Comparison of ENCODE assay signal across 25 cellular contexts in genomic region chr7:50353894-50354595, GRCh38. TPM values are rescaled to one million over a fixed set of nuclear protein-coding genes. Genes with fewer than 3 reads are reported as not detected.
DNase-seq lines count a peak whose midpoint lies in the region; ATAC-seq, FAIRE-seq and TF ChIP-seq lines count a peak whose summit lies in the region.
"Had no signal": no experiment of that assay in that cellular context is flagged by ENCODE, and none has a peak within 500 bp of the region (broad histone marks: within the 10 kb centered on the region; RNA-seq: fewer than 3 reads in every experiment).

No MANE protein-coding gene starts in this region.

- H3K79me2 ChIP-seq in OCI-LY7 (ENCODE audit: insufficient read depth, low read depth, low read length) = peaks cover 38% of the 10 kb centered on the region

- no peak overlapping the region for H3K9ac ChIP-seq in neuronal stem cell (ENCODE audit: low read depth, low read length, poor library complexity)

- no peak overlapping the region for H3K14ac ChIP-seq in neuronal stem cell (ENCODE audit: low read length)

- H3K4me1 ChIP-seq in neuronal stem cell (ENCODE audit: control insufficient read depth in 2 of 2, insufficient read depth in 1 of 2, low read depth in 1 of 2, low read length in 2 of 2) (no peaks in the 10 kb centered on the region), OCI-LY7 (ENCODE audit: insufficient read depth, low read length, poor library complexity, severe bottlenecking) (peaks cover 40% of the 10 kb centered on the region)
- H3K4me1 ChIP-seq: adrenal gland, breast epithelium, prostate gland, vagina had no signal

- H3K9me3 Mint-ChIP-seq in activated CD4-positive, alpha-beta T cell treated with anti-CD3 and anti-CD28 coated beads, Interleukin-2, amount 10 ng/mL, durations not matched to agents 24 days and 14 days = no peaks in the 10 kb centered on the region
- no peaks in the 10 kb centered on the region for H3K9me3 Mint-ChIP-seq in activated T-helper 2 cell treated with anti-CD3 and anti-CD28 coated beads, Interferon-gamma antibody, Interleukin-2, Interleukin-4, amounts not matched to agents 10 μg/mL and 5 μg/mL and 100 μg/mL, durations not matched to agents 14 hours and 24 hours and 36 hours
- H3K9me3 Mint-ChIP-seq: nephron progenitor cell had no signal

- no peak overlapping the region for H3K4me2 ChIP-seq in neuronal stem cell (ENCODE audit: insufficient read depth, low read length, poor library complexity, severe bottlenecking)
- no peak overlapping the region for H3K4me2 ChIP-seq in OCI-LY7 (ENCODE audit: low read length)

- no peak overlapping the region for H4K8ac ChIP-seq in neuronal stem cell (ENCODE audit: low read depth, low read length)

- TF ChIP-seq CTCF in HL-60 (IDR thresholded peaks at IDR 0.05; ENCODE audit: insufficient read depth, low read length) = no peak
- no peak for TF ChIP-seq CTCF in OCI-LY7 (conservative IDR thresholded peaks at IDR 0.05; ENCODE audit: low read length)

- H3K9me3 ChIP-seq in neuronal stem cell (replicated peaks in 1 of 2; ENCODE audit: control insufficient read depth in 2 of 2, insufficient read depth in 1 of 2, low read depth in 1 of 2, low read length in 2 of 2) (no peaks in the 10 kb centered on the region), OCI-LY7 (ENCODE audit: low read length) (no peaks in the 10 kb centered on the region)
- H3K9me3 ChIP-seq: adrenal gland; BLaER1 treated with 17β-estradiol and CSF1 and Interleukin-3, amounts not matched to agents 10 nM and 100 nM; breast epithelium; prostate gland; vagina had no signal

- no peak for DNase-seq in activated CD4-positive, alpha-beta T cell treated with anti-CD3 and anti-CD28 coated beads, Interleukin-2, amount 10 ng/mL, durations not matched to agents 24 days and 14 days
- DNase-seq in activated CD4-positive, alpha-beta T cell treated with anti-CD3 and anti-CD28 coated beads, Interleukin-2, amount 50 U/mL, for 48 hours = no peak
- no peak for DNase-seq in HL-60 (ENCODE audit: low read depth in 1 of 2, low spot score in 1 of 2)
- DNase-seq in activated T-helper 2 cell treated with anti-CD3 and anti-CD28 coated beads, Interferon-gamma antibody, Interleukin-2, Interleukin-4, amounts not matched to agents 10 μg/mL and 5 μg/mL and 100 μg/mL, durations not matched to agents 14 hours and 24 hours and 36 hours (ENCODE audit: low spot score) = no peak
- DNase-seq in neuronal stem cell (ENCODE audit: low spot score) = no peak
- no peak for DNase-seq in HTR-8/SVneo (ENCODE audit: insufficient read length, low spot score)
- no peak for DNase-seq in OCI-LY7 (ENCODE audit: low spot score)
- DNase-seq: adrenal gland; DMS53; erythroblast; foreskin melanocyte; mesendoderm; NCI-H1105; NCI-H2081 treated with DMSO at 0.1 percent for 48 hours; nephron progenitor cell; stimulated activated CD4-positive, alpha-beta T cell treated with anti-CD3 and anti-CD28 coated beads, Interleukin-2, amount 100 ng/mL, for 48 hours; SW 1271 had no signal

- WGBS in neuronal stem cell (ENCODE audit: extremely low coverage in 2 of 2, insufficient read length in 2 of 2, insufficient replicate concordance in 1 of 2), 2 donors = no CpG with 5 or more reads among the region's 9 CpGs

- H4K91ac ChIP-seq in neuronal stem cell (ENCODE audit: low read depth, low read length, poor library complexity) = no peak overlapping the region

- no peak overlapping the region for H2BK15ac ChIP-seq in neuronal stem cell (ENCODE audit: low read length)

- H3K36me3 Mint-ChIP-seq in activated CD4-positive, alpha-beta T cell treated with anti-CD3 and anti-CD28 coated beads, Interleukin-2, amount 10 ng/mL, durations not matched to agents 24 days and 14 days (ENCODE audit: low read depth) = peaks cover 79% of the 10 kb centered on the region
- peaks cover 93% of the 10 kb centered on the region for H3K36me3 Mint-ChIP-seq in activated T-helper 2 cell treated with anti-CD3 and anti-CD28 coated beads, Interferon-gamma antibody, Interleukin-2, Interleukin-4, amounts not matched to agents 10 μg/mL and 5 μg/mL and 100 μg/mL, durations not matched to agents 14 hours and 24 hours and 36 hours (ENCODE audit: low read depth)

- peak overlapping the region; percentile 93 for H3K27ac Mint-ChIP-seq in activated CD4-positive, alpha-beta T cell treated with anti-CD3 and anti-CD28 coated beads, Interleukin-2, amount 10 ng/mL, durations not matched to agents 24 days and 14 days
- H3K27ac Mint-ChIP-seq in activated T-helper 2 cell treated with anti-CD3 and anti-CD28 coated beads, Interferon-gamma antibody, Interleukin-2, Interleukin-4, amounts not matched to agents 10 μg/mL and 5 μg/mL and 100 μg/mL, durations not matched to agents 14 hours and 24 hours and 36 hours = peak overlapping the region; percentile 92
- H3K27ac Mint-ChIP-seq: nephron progenitor cell had no signal

- peak overlapping the region; percentile 46 for H3K18ac ChIP-seq in neuronal stem cell (ENCODE audit: low read length)

- no peaks in the 10 kb centered on the region for H3K79me1 ChIP-seq in neuronal stem cell (ENCODE audit: low read depth, low read length)

- H3K23ac ChIP-seq in neuronal stem cell (ENCODE audit: low read depth, low read length, poor library complexity) = no peak overlapping the region

- H3K9me2 ChIP-seq in OCI-LY7 (ENCODE audit: insufficient read depth, low read length) = no peaks in the 10 kb centered on the region

- peaks cover 92% of the 10 kb centered on the region for H3K4me1 Mint-ChIP-seq in activated CD4-positive, alpha-beta T cell treated with anti-CD3 and anti-CD28 coated beads, Interleukin-2, amount 10 ng/mL, durations not matched to agents 24 days and 14 days
- H3K4me1 Mint-ChIP-seq in activated T-helper 2 cell treated with anti-CD3 and anti-CD28 coated beads, Interferon-gamma antibody, Interleukin-2, Interleukin-4, amounts not matched to agents 10 μg/mL and 5 μg/mL and 100 μg/mL, durations not matched to agents 14 hours and 24 hours and 36 hours (ENCODE audit: low read depth) = peaks cover 92% of the 10 kb centered on the region
- H3K4me1 Mint-ChIP-seq: nephron progenitor cell had no signal

- peak overlapping the region; percentile 68 for H3K27ac ChIP-seq in HL-60 (replicated peaks)
- H3K27ac ChIP-seq in neuronal stem cell (replicated peaks; ENCODE audit: low read length) = no peak overlapping the region
- H3K27ac ChIP-seq in OCI-LY7 (ENCODE audit: low read depth, low read length, poor library complexity, severe bottlenecking) = no peak overlapping the region
- H3K27ac ChIP-seq: adrenal gland, breast epithelium, prostate gland, vagina, VCaP had no signal

- POLR2A ChIA-PET in OCI-LY7 (lab: Charles Lee) = interaction anchor here (0.8 to 1.6 kb wide), 2 partner anchors 12 to 15 kb away, joined by 3 to 5 read pairs; no protein-coding TSS in a partner anchor

- H2BK120ac ChIP-seq in neuronal stem cell (ENCODE audit: low read depth, low read length) = no peak overlapping the region

- ATAC-seq in GM19324 (IDR thresholded peaks at IDR 0.05; ENCODE audit: low FRiP score, unreplicated experiment) = no peak

- H2AFZ ChIP-seq in neuronal stem cell (ENCODE audit: low read length) (no peak overlapping the region), OCI-LY7 (ENCODE audit: low read length) (no peak overlapping the region)

- CTCF ChIA-PET in OCI-LY7 (lab: Charles Lee; ENCODE audit: unreplicated experiment) = no interaction called here

- peak overlapping the region; percentile 82 for H2BK12ac ChIP-seq in neuronal stem cell (ENCODE audit: low read length)

- intact Hi-C loops in activated CD4-positive, alpha-beta T cell treated with anti-CD3 and anti-CD28 coated beads, Interleukin-2, amount 10 ng/mL, durations not matched to agents 24 days and 14 days (cut with micrococcal nuclease) = loop anchor here (5.0 kb wide), 1 partner anchor 93 kb away; no protein-coding TSS in a partner anchor
- intact Hi-C loops in activated T-helper 2 cell treated with anti-CD3 and anti-CD28 coated beads, Interferon-gamma antibody, Interleukin-2, Interleukin-4, amounts not matched to agents 10 μg/mL and 5 μg/mL and 100 μg/mL, durations not matched to agents 14 hours and 24 hours and 36 hours (cut with micrococcal nuclease) = loop anchor here (2.0 kb wide), 1 partner anchor 91 kb away; no protein-coding TSS in a partner anchor
- intact Hi-C loops in OCI-LY7 (cut with micrococcal nuclease; ENCODE audit: unreplicated experiment) = loop anchor here (5.0 kb wide), 1 partner anchor 207 kb away; no protein-coding TSS in a partner anchor

- H3K27me3 ChIP-seq in HL-60 (ENCODE audit: insufficient read depth, poor library complexity, severe bottlenecking) = no peaks in the 10 kb centered on the region
- H3K27me3 ChIP-seq in neuronal stem cell (ENCODE audit: control insufficient read depth in 3 of 3, insufficient read depth in 3 of 3, low read depth in 1 of 3, low read length in 3 of 3) = no peaks in the 10 kb centered on the region
- H3K27me3 ChIP-seq: adrenal gland; BLaER1 treated with 17β-estradiol and CSF1 and Interleukin-3, amounts not matched to agents 10 nM and 100 nM; vagina had no signal

- H2AK5ac ChIP-seq in neuronal stem cell (ENCODE audit: low read depth, low read length) = no peak overlapping the region

- H3K4me3 Mint-ChIP-seq in activated CD4-positive, alpha-beta T cell treated with anti-CD3 and anti-CD28 coated beads, Interleukin-2, amount 10 ng/mL, durations not matched to agents 24 days and 14 days = peak overlapping the region; percentile 66
- peak overlapping the region; percentile 31 for H3K4me3 Mint-ChIP-seq in activated T-helper 2 cell treated with anti-CD3 and anti-CD28 coated beads, Interferon-gamma antibody, Interleukin-2, Interleukin-4, amounts not matched to agents 10 μg/mL and 5 μg/mL and 100 μg/mL, durations not matched to agents 14 hours and 24 hours and 36 hours (ENCODE audit: low read depth)
- H3K4me3 Mint-ChIP-seq: nephron progenitor cell had no signal

- H4K20me1 ChIP-seq in OCI-LY7 (ENCODE audit: insufficient read depth, low read length) = no peaks in the 10 kb centered on the region

- no peaks in the 10 kb centered on the region for H3K27me3 Mint-ChIP-seq in activated CD4-positive, alpha-beta T cell treated with anti-CD3 and anti-CD28 coated beads, Interleukin-2, amount 10 ng/mL, durations not matched to agents 24 days and 14 days
- H3K27me3 Mint-ChIP-seq in activated T-helper 2 cell treated with anti-CD3 and anti-CD28 coated beads, Interferon-gamma antibody, Interleukin-2, Interleukin-4, amounts not matched to agents 10 μg/mL and 5 μg/mL and 100 μg/mL, durations not matched to agents 14 hours and 24 hours and 36 hours (ENCODE audit: low read depth) = no peaks in the 10 kb centered on the region

- H2BK5ac ChIP-seq in neuronal stem cell (ENCODE audit: low read length) = no peak overlapping the region

- no TSS peak for BruUV-seq in OCI-LY7 (replicated peaks; lab: Mats Ljungman, UMichigan)

- H3K36me3 ChIP-seq in neuronal stem cell (replicated peaks in 1 of 2; ENCODE audit: control insufficient read depth in 2 of 2, insufficient read depth in 2 of 2, low read length in 2 of 2) (no peaks in the 10 kb centered on the region), OCI-LY7 (ENCODE audit: insufficient read depth, low read length) (peaks cover 89% of the 10 kb centered on the region)
- H3K36me3 ChIP-seq: adrenal gland, breast epithelium, prostate gland, vagina had no signal

- H3K4ac ChIP-seq in neuronal stem cell (ENCODE audit: low read length) = no peak overlapping the region

- no peak for FAIRE-seq in HTR-8/SVneo (lab: Jason Lieb, UNC)
- FAIRE-seq: H1 had no signal

- H3K4me3 ChIP-seq in HL-60 (replicated peaks; ENCODE audit: insufficient read depth, low read length) (no peak overlapping the region), neuronal stem cell (ENCODE audit: low read length in 2 of 2) (no peak overlapping the region), OCI-LY7 (ENCODE audit: low read depth, low read length, poor library complexity, severe bottlenecking) (no peak overlapping the region)
- H3K4me3 ChIP-seq: adrenal gland; BLaER1 treated with 17β-estradiol and CSF1 and Interleukin-3, amounts not matched to agents 10 nM and 100 nM; breast epithelium; prostate gland; vagina had no signal

RNA-seq across cellular contexts. Expression of gene IKZF1, which starts 49.5 kb away (rescaled TPM):
- 282 and 292 TPM in 2 replicates for total RNA-seq in activated CD4-positive, alpha-beta T cell treated with anti-CD3 and anti-CD28 coated beads, Interleukin-2, amount 10 ng/mL, durations not matched to agents 24 days and 14 days
- total RNA-seq in activated T-helper 2 cell treated with anti-CD3 and anti-CD28 coated beads, Interferon-gamma antibody, Interleukin-2, Interleukin-4, amounts not matched to agents 10 μg/mL and 5 μg/mL and 100 μg/mL, durations not matched to agents 14 hours and 24 hours and 36 hours = 360 and 371 TPM in 2 replicates
- 0.61 TPM for polyA plus RNA-seq in neuronal stem cell (2013, experiment 1 of 2)
- 0.66 TPM for polyA plus RNA-seq in neuronal stem cell (2013, experiment 2 of 2)
- 90.0 and 108 TPM in 2 replicates for total RNA-seq in OCI-LY7 (2014; rRNA removed; shearing (Covaris generic))
- 161 and 163 TPM in 2 replicates for total RNA-seq in OCI-LY7 (2022)
- total RNA-seq: NCI-H460 had no signal
